In genomic region chr1:93899543-93900207, GRCh38 we compare ENCODE assay signal across 25 cellular contexts.
"Had no signal": no experiment of that assay in that cellular context is flagged by ENCODE, and none has a peak within 500 bp of the region (broad histone marks: within the 10 kb centered on the region; RNA-seq: fewer than 3 reads in every experiment).

No MANE protein-coding gene starts in this region.

- ATAC-seq: activated CD4-positive, alpha-beta T cell treated with anti-CD3 and anti-CD28 coated beads for 36 hours; SK-N-SH treated with all-trans-retinoic acid at 6 μM for 48 hours had no signal

- H3K9me3 Mint-ChIP-seq: activated B cell treated with CpG ODN at 0.5 μM for 24 hours; activated CD4-positive, alpha-beta memory T cell treated with anti-CD3 and anti-CD28 coated beads, Interleukin-2, amount 10 ng/mL, durations not matched to agents 7 days and 5 days; activated naive CD4-positive, alpha-beta T cell treated with anti-CD3 and anti-CD28 coated beads, Interleukin-2, amount 10 ng/mL, durations not matched to agents 7 days and 5 days; activated naive CD8-positive, alpha-beta T cell treated with anti-CD3 and anti-CD28 coated beads for 36 hours; activated T-helper 2 cell treated with anti-CD3 and anti-CD28 coated beads, Interferon-gamma antibody, Interleukin-2, Interleukin-4, amounts not matched to agents 10 μg/mL and 5 μg/mL and 100 μg/mL, durations not matched to agents 14 hours and 24 hours and 36 hours had no signal

- H3K27ac Mint-ChIP-seq: activated B cell treated with CpG ODN at 0.5 μM for 24 hours; activated CD4-positive, alpha-beta memory T cell treated with anti-CD3 and anti-CD28 coated beads, Interleukin-2, amount 10 ng/mL, durations not matched to agents 7 days and 5 days; activated CD4-positive, alpha-beta T cell treated with anti-CD3 and anti-CD28 coated beads for 36 hours; activated naive CD4-positive, alpha-beta T cell treated with anti-CD3 and anti-CD28 coated beads, Interleukin-2, amount 10 ng/mL, durations not matched to agents 7 days and 5 days; activated naive CD8-positive, alpha-beta T cell treated with anti-CD3 and anti-CD28 coated beads for 36 hours; activated T-helper 2 cell treated with anti-CD3 and anti-CD28 coated beads, Interferon-gamma antibody, Interleukin-2, Interleukin-4, amounts not matched to agents 10 μg/mL and 5 μg/mL and 100 μg/mL, durations not matched to agents 14 hours and 24 hours and 36 hours had no signal

- H3K9me3 ChIP-seq: Peyer's patch, SJSA1 had no signal

- DNase-seq: activated B cell treated with CpG ODN at 0.5 μM for 24 hours; activated CD4-positive, alpha-beta memory T cell treated with anti-CD3 and anti-CD28 coated beads, Interleukin-2, amount 10 ng/mL, durations not matched to agents 7 days and 5 days; activated CD4-positive, alpha-beta T cell treated with anti-CD3 and anti-CD28 coated beads for 36 hours; activated CD4-positive, alpha-beta T cell treated with anti-CD3 and anti-CD28 coated beads, Interleukin-2, amount 50 U/mL, for 1 hour; activated gamma-delta T cell treated with Interleukin-2 at 50 U/mL for 16 hours; activated naive CD4-positive, alpha-beta T cell treated with anti-CD3 and anti-CD28 coated beads, Interleukin-2, amount 10 ng/mL, durations not matched to agents 7 days and 5 days; activated naive CD8-positive, alpha-beta T cell treated with anti-CD3 and anti-CD28 coated beads for 36 hours; activated T-cell treated with anti-CD3 and anti-CD28 coated beads for 4 hours; activated T-cell treated with anti-CD3 and anti-CD28 coated beads, Interleukin-2, amount 50 U/mL, for 48 hours; brain microvascular endothelial cell; cerebellar nuclear complex; KG1; NCI-H1092; NCI-H1417; NCI-H1930; NCI-H510A treated with DMSO at 0.1 percent for 48 hours; NCI-H69; NK-92 treated with Interleukin-12 subunit alpha and Interleukin-12 subunit beta, amount 100 ng/mL, for 24 hours; OCI-M1; Peyer's patch; SHP77; SW 1271 had no signal

- H3K4me3 Mint-ChIP-seq: activated B cell treated with CpG ODN at 0.5 μM for 24 hours; activated CD4-positive, alpha-beta memory T cell treated with anti-CD3 and anti-CD28 coated beads, Interleukin-2, amount 10 ng/mL, durations not matched to agents 7 days and 5 days; activated CD4-positive, alpha-beta T cell treated with anti-CD3 and anti-CD28 coated beads for 36 hours; activated naive CD4-positive, alpha-beta T cell treated with anti-CD3 and anti-CD28 coated beads, Interleukin-2, amount 10 ng/mL, durations not matched to agents 7 days and 5 days; activated naive CD8-positive, alpha-beta T cell treated with anti-CD3 and anti-CD28 coated beads for 36 hours had no signal

- H3K27me3 Mint-ChIP-seq: activated B cell treated with CpG ODN at 0.5 μM for 24 hours; activated CD4-positive, alpha-beta memory T cell treated with anti-CD3 and anti-CD28 coated beads, Interleukin-2, amount 10 ng/mL, durations not matched to agents 7 days and 5 days; activated CD4-positive, alpha-beta T cell treated with anti-CD3 and anti-CD28 coated beads for 36 hours; activated naive CD4-positive, alpha-beta T cell treated with anti-CD3 and anti-CD28 coated beads, Interleukin-2, amount 10 ng/mL, durations not matched to agents 7 days and 5 days; activated naive CD8-positive, alpha-beta T cell treated with anti-CD3 and anti-CD28 coated beads for 36 hours had no signal
